ENCODE assay signal across 19 cellular contexts in the genomic region with DNA sequence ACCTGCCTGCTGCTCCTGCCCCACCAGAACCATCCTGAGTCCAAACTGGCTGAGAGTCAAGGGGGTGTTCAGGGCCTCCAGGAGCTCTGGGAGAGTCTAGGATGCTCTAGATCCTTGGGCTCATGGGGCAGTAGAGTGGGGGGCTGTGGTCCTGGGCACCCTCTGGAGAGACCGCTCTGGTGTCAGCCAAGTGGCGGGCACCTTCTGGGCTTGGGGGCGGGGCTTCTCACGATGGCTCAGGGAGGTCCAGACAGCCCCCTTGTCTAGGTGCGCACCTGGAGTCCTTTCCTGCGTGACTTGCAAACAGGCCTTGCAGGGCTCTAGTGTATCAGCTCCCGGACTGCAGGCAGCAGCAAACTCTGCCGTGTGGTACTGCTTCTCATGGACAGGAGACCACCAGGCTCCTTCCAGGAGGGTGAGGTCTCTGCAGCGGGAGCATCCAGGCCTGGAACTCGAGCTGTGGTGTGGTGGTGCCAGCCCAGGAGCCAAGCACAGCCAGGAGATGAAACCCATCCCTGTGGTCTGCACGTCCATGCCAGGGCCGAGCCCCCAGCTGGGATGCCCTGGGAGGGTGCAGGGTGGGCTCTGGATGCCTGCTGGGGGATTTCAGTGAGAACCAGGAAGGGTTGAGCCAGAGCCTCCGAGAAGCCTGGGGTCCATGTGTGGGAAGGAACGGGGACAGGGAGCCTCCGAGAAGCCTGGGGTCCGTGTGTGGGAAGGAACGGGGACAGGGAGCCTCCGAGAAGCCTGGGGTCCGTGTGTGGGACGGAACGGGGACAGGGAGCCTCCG. TPM values are rescaled to one million over a fixed set of nuclear protein-coding genes. Genes with fewer than 3 reads are reported as not detected.
DNase-seq lines count a peak whose midpoint lies in the region; ATAC-seq and TF ChIP-seq lines count a peak whose summit lies in the region.
"Had no signal": no experiment of that assay in that cellular context is flagged by ENCODE, and none has a peak within 500 bp of the region (broad histone marks: within the 10 kb centered on the region; RNA-seq: fewer than 3 reads in every experiment).

No MANE protein-coding gene starts in this region.

- no peaks in the 10 kb centered on the region for H3K9me3 Mint-ChIP-seq in activated naive CD4-positive, alpha-beta T cell treated with anti-CD3 and anti-CD28 coated beads, Interleukin-2, amount 50 U/mL, for 72 hours
- H3K9me3 Mint-ChIP-seq in T-cell, result peaks cover 0 to 3% (median 0%) of the 10 kb centered on the region in 3 donors
- H3K9me3 Mint-ChIP-seq: CD4-positive, alpha-beta memory T cell had no signal

- BruUV-seq in HCT116 (replicated peaks; lab: Mats Ljungman, UMichigan), result no TSS peak

- H3K4me1 ChIP-seq in ACC112 (ENCODE audit: control insufficient read depth, insufficient read depth, low read length, unreplicated experiment) (peaks cover 12% of the 10 kb centered on the region), HCT116 (ENCODE audit: control insufficient read depth in 1 of 2, insufficient read depth in 2 of 2, low read length in 2 of 2) (peaks cover 17 to 20% of the 10 kb centered on the region in 2 experiments; a peak in 3 of 4 replicates), skeletal muscle tissue (ENCODE audit: control insufficient read depth in 3 of 3, insufficient read depth in 3 of 3, low read length in 3 of 3) (peaks cover 81 to 99% (median 96%) of the 10 kb centered on the region in 3 donors)
- H3K4me1 ChIP-seq: A549 had no signal

- no peaks in the 10 kb centered on the region for H3K27me3 ChIP-seq in ACC112 (ENCODE audit: insufficient read depth, low read length)
- H3K27me3 ChIP-seq in HCT116 (ENCODE audit: insufficient read depth, low read length), result no peaks in the 10 kb centered on the region
- no peaks in the 10 kb centered on the region for H3K27me3 ChIP-seq in skeletal muscle tissue (ENCODE audit: control insufficient read depth in 3 of 3, insufficient read depth in 3 of 3, low read length in 3 of 3)
- H3K27me3 ChIP-seq: MG63, Peyer's patch had no signal

- TF ChIP-seq POLR2A in HCT116 (IDR thresholded peaks at IDR 0.05; ENCODE audit: borderline replicate concordance, extremely low read depth, insufficient read depth, insufficient read length), result no peak

- no peak overlapping the region for H2AFZ ChIP-seq in ACC112 (ENCODE audit: low read length, unreplicated experiment)
- H2AFZ ChIP-seq in HCT116 (ENCODE audit: low read depth, low read length, poor library complexity, severe bottlenecking), result no peak overlapping the region

- H3K4me2 ChIP-seq in HCT116 (ENCODE audit: low read length), result peak overlapping the region; percentile 68; the same call in 1 of the 2 replicates
- H3K4me2 ChIP-seq: A549 had no signal

- H3K9ac ChIP-seq in HCT116 (ENCODE audit: low read length), result no peak overlapping the region
- H3K9ac ChIP-seq in skeletal muscle tissue (ENCODE audit: low read depth in 1 of 3, low read length in 3 of 3), result peak overlapping the region in 1 of 3 donors; percentile 89

- RAD21 ChIA-PET in HCT116 (lab: Charles Lee; ENCODE audit: low non-redundant PET in 1 of 2, low total read pairs in 2 of 2, uncharacterized antibody in 2 of 2, unreplicated experiment in 2 of 2), result no interaction called here

- no peaks in the 10 kb centered on the region for H3K9me2 ChIP-seq in HCT116 (ENCODE audit: insufficient read depth)

- H3K4me3 ChIP-seq in ACC112 (ENCODE audit: low read depth, low read length) (no peak overlapping the region), HCT116 (replicated peaks in 1 of 2; ENCODE audit: low read depth in 1 of 2, low read length in 2 of 2) (no peak overlapping the region), skeletal muscle tissue (ENCODE audit: low read length in 3 of 3) (peak overlapping the region in 1 of 3 donors; percentile 38)
- H3K4me3 ChIP-seq: A549, MG63, Peyer's patch had no signal

- no peak overlapping the region for H3K4me3 Mint-ChIP-seq in T-cell

- peaks cover 34 to 42% (median 41%) of the 10 kb centered on the region in 3 donors for H3K4me1 Mint-ChIP-seq in T-cell

- CTCF ChIA-PET in HCT116 (lab: Charles Lee), result no interaction called here
- CTCF ChIA-PET in T-cell (lab: Charles Lee), result no interaction called here

- POLR2A ChIA-PET in HCT116 (lab: Charles Lee), result no interaction called here
- POLR2A ChIA-PET in T-cell (lab: Charles Lee), result no interaction called here

- ATAC-seq in HCT116 (no peak), T-cell (replicated peaks in 1 of 4) (no peak)
- no peak for ATAC-seq in activated naive CD4-positive, alpha-beta T cell treated with anti-CD3 and anti-CD28 coated beads, Interleukin-2, amount 50 U/mL, for 72 hours
- ATAC-seq: A549, HepG2 had no signal

- peak overlapping the region in 1 of 2 donors; percentile 58 for H3K27ac Mint-ChIP-seq in activated naive CD4-positive, alpha-beta T cell treated with anti-CD3 and anti-CD28 coated beads, Interleukin-2, amount 50 U/mL, for 72 hours
- no peak overlapping the region for H3K27ac Mint-ChIP-seq in T-cell

- intact Hi-C loops in HCT116 (cut with micrococcal nuclease), result no loop called here

- no peak for TF ChIP-seq RAD21 in HCT116 (IDR thresholded peaks at IDR 0.05; ENCODE audit: low read depth)

- no peaks in the 10 kb centered on the region for H3K27me3 Mint-ChIP-seq in T-cell
- H3K27me3 Mint-ChIP-seq: CD4-positive, alpha-beta memory T cell had no signal

- no peaks in the 10 kb centered on the region for H3K36me3 ChIP-seq in ACC112 (ENCODE audit: insufficient read depth, low read length)
- H3K36me3 ChIP-seq in HCT116 (ENCODE audit: control insufficient read depth in 1 of 2, insufficient read depth in 2 of 2, low read length in 2 of 2), result no peaks in the 10 kb centered on the region
- H3K36me3 ChIP-seq in skeletal muscle tissue (ENCODE audit: control insufficient read depth in 3 of 3, insufficient read depth in 3 of 3, low read length in 3 of 3), result no peaks in the 10 kb centered on the region
- H3K36me3 ChIP-seq: MG63, Peyer's patch had no signal

- H3K36me3 Mint-ChIP-seq in activated naive CD4-positive, alpha-beta T cell treated with anti-CD3 and anti-CD28 coated beads, Interleukin-2, amount 50 U/mL, for 72 hours, result no peaks in the 10 kb centered on the region
- H3K36me3 Mint-ChIP-seq in T-cell, result no peaks in the 10 kb centered on the region

- no peak for TF ChIP-seq CTCF in HCT116 (IDR thresholded peaks at IDR 0.05 in 2 of 3, conservative IDR thresholded peaks at IDR 0.05 in 1 of 3; ENCODE audit: borderline replicate concordance in 1 of 3, insufficient read depth in 1 of 3, low read depth in 2 of 3, low read length in 2 of 3)

- H3K27ac ChIP-seq in ACC112 (ENCODE audit: low read depth, low read length) (peak overlapping the region; percentile 74; the same call in 1 of the 2 replicates), HCT116 (ENCODE audit: low read depth, low read length) (peak overlapping the region; percentile 33; the same call in 1 of the 2 replicates), skeletal muscle tissue (ENCODE audit: low read depth, low read length) (peak overlapping the region; percentile 80)
- H3K27ac ChIP-seq: A549 had no signal

- DNase-seq in HCT116 (ENCODE audit: low read depth, low spot score) (no peak), islet precursor cell (peak; percentile 41), NCI-H446 treated with DMSO at 0.1 percent for 48 hours (lab: John Stamatoyannopoulos, UW) (no peak), NCI-H1105 treated with DMSO at 0.1 percent for 48 hours (lab: John Stamatoyannopoulos, UW) (no peak), T-cell (no peak)
- DNase-seq in activated naive CD4-positive, alpha-beta T cell treated with anti-CD3 and anti-CD28 coated beads, Interleukin-2, amount 50 U/mL, for 72 hours (ENCODE audit: low spot score in 2 of 2), result no peak
- DNase-seq: CD4-positive, alpha-beta memory T cell; DMS79 treated with DMSO at 0.1 percent for 48 hours; NCI-H1092 treated with DMSO at 0.1 percent for 48 hours; NCI-H187 treated with DMSO at 0.1 percent for 48 hours; NCI-H2171 treated with DMSO at 0.1 percent for 48 hours; NCI-H510A; NCI-H82 had no signal

- H3K9me3 ChIP-seq in HCT116 (ENCODE audit: control insufficient read depth in 1 of 2, insufficient read depth in 1 of 2, low read depth in 1 of 2, low read length in 2 of 2), result no peaks in the 10 kb centered on the region
- no peaks in the 10 kb centered on the region for H3K9me3 ChIP-seq in skeletal muscle tissue (ENCODE audit: control insufficient read depth in 3 of 3, low read length in 3 of 3)
- H3K9me3 ChIP-seq: A549, MG63, Peyer's patch had no signal

- peaks cover 20% of the 10 kb centered on the region for H3K79me2 ChIP-seq in ACC112 (ENCODE audit: control insufficient read depth, insufficient read depth, low read length, unreplicated experiment)
- peaks cover 56% of the 10 kb centered on the region for H3K79me2 ChIP-seq in HCT116 (ENCODE audit: insufficient read depth, low read length)

- no peaks in the 10 kb centered on the region for H4K20me1 ChIP-seq in HCT116 (ENCODE audit: insufficient read depth)

TF ChIP-seq in HCT116, 20 proteins besides CTCF, POLR2A, EP300 and RAD21 (continues in another document):
- TF ChIP-seq ZBTB33 (IDR thresholded peaks at IDR 0.05; ENCODE audit: extremely low read depth, insufficient replicate concordance, low read length) (no peak), ZNF274 (IDR thresholded peaks at IDR 0.05; ENCODE audit: low read depth, low read length) (no peak), SIN3A (IDR thresholded peaks at IDR 0.05; ENCODE audit: low read depth) (no peak), TCF7L2 (IDR thresholded peaks at IDR 0.05; ENCODE audit: borderline replicate concordance, extremely low read depth, insufficient read depth, insufficient read length) (no peak)

RNA-seq across cellular contexts. Expression of gene PACS2, which starts 15.1 kb away (rescaled TPM):
- total RNA-seq in HCT116 (2021; ENCODE audit: unreplicated experiment), result 75.5 TPM
- 53.6 and 63.4 TPM in 2 replicates for polyA plus RNA-seq in HCT116 (2012)
- 60.0 TPM for total RNA-seq in skeletal muscle tissue
- total RNA-seq in activated naive CD4-positive, alpha-beta T cell treated with anti-CD3 and anti-CD28 coated beads, Interleukin-2, amount 50 U/mL, for 72 hours, result 10 to 100 TPM; 35.2 to 36.9 TPM
- 10 to 100 TPM; 70.9 to 86.9 (median 78.0) TPM for total RNA-seq in T-cell

RNA-seq across cellular contexts. Expression of gene BRF1, which starts 28.8 kb away (rescaled TPM):
- 41.2 TPM for total RNA-seq in HCT116 (2021; ENCODE audit: unreplicated experiment)
- 17.4 and 17.7 TPM in 2 replicates for polyA plus RNA-seq in HCT116 (2012)
- 38.1 TPM for total RNA-seq in skeletal muscle tissue
- 10 to 100 TPM; 38.2 to 41.7 TPM for total RNA-seq in activated naive CD4-positive, alpha-beta T cell treated with anti-CD3 and anti-CD28 coated beads, Interleukin-2, amount 50 U/mL, for 72 hours
- total RNA-seq in T-cell, result 10 to 100 TPM; 57.7 to 70.5 (median 66.5) TPM
